Comparison of ENCODE assay signal across 14 cellular contexts in genomic region chr9:121398374-121398773, GRCh38. TPM values are rescaled to one million over a fixed set of nuclear protein-coding genes. Genes with fewer than 3 reads are reported as not detected.
DNase-seq lines count a peak whose midpoint lies in the region; ATAC-seq, FAIRE-seq and TF ChIP-seq lines count a peak whose summit lies in the region.
"Had no signal": no experiment of that assay in that cellular context is flagged by ENCODE, and none has a peak within 500 bp of the region (broad histone marks: within the 10 kb centered on the region; RNA-seq: fewer than 3 reads in every experiment).

No MANE protein-coding gene starts in this region.

- no peak overlapping the region for H3K27ac ChIP-seq in stomach
- H3K27ac ChIP-seq: heart left ventricle had no signal

- TF ChIP-seq EP300 in stomach (IDR thresholded peaks at IDR 0.05) = no peak

- H3K9me3 ChIP-seq in stomach = no peaks in the 10 kb centered on the region

- 80 to 89% (median 86%) methylated on average over 5 of the region's 5 CpGs for WGBS in stomach, 5 donors

- no peaks in the 10 kb centered on the region for H3K36me3 ChIP-seq in stomach
- H3K36me3 ChIP-seq: heart left ventricle had no signal

- peak; percentile 62 for DNase-seq in GF-D8 (lab: John Stamatoyannopoulos, UW)
- peak; percentile 93 for DNase-seq in RCC 7860 (ENCODE audit: low spot score)
- DNase-seq in renal cortical epithelial cell (ENCODE audit: low read depth) = peak; percentile 37
- no peak for DNase-seq in COLO829 (ENCODE audit: low spot score)
- no peak for DNase-seq in NCI-H2029 (lab: John Stamatoyannopoulos, UW)
- DNase-seq in NCI-H748 (lab: John Stamatoyannopoulos, UW; ENCODE audit: unreplicated experiment) = no peak
- DNase-seq in stomach = no peak
- DNase-seq: activated CD4-positive, alpha-beta T cell treated with anti-CD3 and anti-CD28 coated beads, Interleukin-2, amount 50 U/mL, for 1 hour; DMS53; heart left ventricle; midbrain; NCI-H2081; SHP77 had no signal

- H3K27me3 ChIP-seq in stomach = no peaks in the 10 kb centered on the region
- H3K27me3 ChIP-seq: heart left ventricle had no signal

- peaks cover 0 to 18% (median 0%) of the 10 kb centered on the region in 4 donors for H3K4me1 ChIP-seq in stomach

- intact Hi-C loops in stomach (cut with DNase I; ENCODE audit: low total_unique reads) = loop anchor here (5.0 kb wide), 1 partner anchor 176 kb away; no protein-coding TSS in a partner anchor

- ATAC-seq in esophagus mucosa = peak; percentile 97
- ATAC-seq: heart left ventricle had no signal

- FAIRE-seq in RCC 7860 (lab: Jason Lieb, UNC) = peak; percentile 20

- TF ChIP-seq POLR2A in stomach (IDR thresholded peaks at IDR 0.05) = no peak

- no peak overlapping the region for H3K4me3 ChIP-seq in stomach
- H3K4me3 ChIP-seq: heart left ventricle had no signal

- no peak for TF ChIP-seq CTCF in stomach (IDR thresholded peaks at IDR 0.05)

RNA-seq across cellular contexts. Expression of gene STOM, which starts 28.3 kb away (rescaled TPM):
- total RNA-seq in esophagus mucosa = 65.5 TPM
- 61.8 and 67.6 TPM in 2 replicates for total RNA-seq in renal cortical epithelial cell
- total RNA-seq in stomach = 100 to 1,000 TPM in 4 of 5 donors, 10 to 100 TPM in 1; 85.7 to 238 (median 137) TPM
- polyA plus RNA-seq in stomach = 100 to 1,000 TPM in 1 of 3 donors, 10 to 100 TPM in 2; 35.3 to 174 (median 45.6) TPM

Comparison
In these comparisons a context has a peak if more than half of its experiments do, and no peak if none do; other contexts are left out.
1. DNase-seq: peak in GF-D8 (single experiment), RCC 7860 (single experiment) and renal cortical epithelial cell (single experiment); none in COLO829 (single experiment), NCI-H2029 (single experiment), NCI-H748 (single experiment) and stomach (single experiment).